Comparison of ENCODE assay signal across 1 cellular context in the genomic region with DNA sequence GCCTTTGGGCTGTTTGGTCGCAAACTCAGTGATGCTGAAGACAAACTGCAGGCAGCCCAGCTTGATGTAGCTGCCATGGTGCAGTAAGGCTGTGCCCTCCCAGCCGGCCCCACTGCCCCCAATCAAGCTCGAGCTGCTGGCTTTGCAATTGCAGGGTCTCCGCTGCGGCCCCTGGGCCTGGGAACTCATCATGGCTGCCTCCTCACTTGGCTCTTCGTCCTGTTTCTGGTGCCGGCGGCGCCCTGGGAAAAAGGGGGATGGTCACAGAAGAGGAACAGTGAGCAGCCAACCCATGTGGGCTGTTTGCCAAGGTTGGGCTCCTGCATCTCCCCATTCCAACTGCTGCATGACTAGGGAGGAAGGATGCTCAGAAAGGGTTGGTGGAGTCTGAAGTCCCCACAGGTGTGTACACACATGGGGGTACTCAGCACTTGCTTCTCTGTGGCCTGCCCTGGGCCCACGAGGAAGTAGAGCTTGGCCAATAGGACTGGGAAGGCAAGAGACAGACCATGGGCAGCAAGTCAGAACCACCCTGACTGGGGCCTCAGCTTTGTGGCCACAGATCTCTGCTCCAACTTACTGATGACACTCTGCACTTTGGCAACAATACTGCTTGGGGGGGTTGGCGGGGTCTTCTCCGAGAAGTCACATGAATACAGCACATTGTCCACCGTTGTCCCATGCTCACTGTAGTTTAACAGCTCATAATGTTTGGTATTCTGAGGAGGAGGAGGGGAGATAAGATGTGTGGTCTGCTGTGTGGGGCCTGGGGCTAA.
TF ChIP-seq lines count a peak whose summit lies in the region.

No MANE protein-coding gene starts in this region.

TF ChIP-seq in WTC11, 78 proteins besides CTCF, POLR2A, EP300 and RAD21 (continued from another document):
- TF ChIP-seq, protein P1, sequence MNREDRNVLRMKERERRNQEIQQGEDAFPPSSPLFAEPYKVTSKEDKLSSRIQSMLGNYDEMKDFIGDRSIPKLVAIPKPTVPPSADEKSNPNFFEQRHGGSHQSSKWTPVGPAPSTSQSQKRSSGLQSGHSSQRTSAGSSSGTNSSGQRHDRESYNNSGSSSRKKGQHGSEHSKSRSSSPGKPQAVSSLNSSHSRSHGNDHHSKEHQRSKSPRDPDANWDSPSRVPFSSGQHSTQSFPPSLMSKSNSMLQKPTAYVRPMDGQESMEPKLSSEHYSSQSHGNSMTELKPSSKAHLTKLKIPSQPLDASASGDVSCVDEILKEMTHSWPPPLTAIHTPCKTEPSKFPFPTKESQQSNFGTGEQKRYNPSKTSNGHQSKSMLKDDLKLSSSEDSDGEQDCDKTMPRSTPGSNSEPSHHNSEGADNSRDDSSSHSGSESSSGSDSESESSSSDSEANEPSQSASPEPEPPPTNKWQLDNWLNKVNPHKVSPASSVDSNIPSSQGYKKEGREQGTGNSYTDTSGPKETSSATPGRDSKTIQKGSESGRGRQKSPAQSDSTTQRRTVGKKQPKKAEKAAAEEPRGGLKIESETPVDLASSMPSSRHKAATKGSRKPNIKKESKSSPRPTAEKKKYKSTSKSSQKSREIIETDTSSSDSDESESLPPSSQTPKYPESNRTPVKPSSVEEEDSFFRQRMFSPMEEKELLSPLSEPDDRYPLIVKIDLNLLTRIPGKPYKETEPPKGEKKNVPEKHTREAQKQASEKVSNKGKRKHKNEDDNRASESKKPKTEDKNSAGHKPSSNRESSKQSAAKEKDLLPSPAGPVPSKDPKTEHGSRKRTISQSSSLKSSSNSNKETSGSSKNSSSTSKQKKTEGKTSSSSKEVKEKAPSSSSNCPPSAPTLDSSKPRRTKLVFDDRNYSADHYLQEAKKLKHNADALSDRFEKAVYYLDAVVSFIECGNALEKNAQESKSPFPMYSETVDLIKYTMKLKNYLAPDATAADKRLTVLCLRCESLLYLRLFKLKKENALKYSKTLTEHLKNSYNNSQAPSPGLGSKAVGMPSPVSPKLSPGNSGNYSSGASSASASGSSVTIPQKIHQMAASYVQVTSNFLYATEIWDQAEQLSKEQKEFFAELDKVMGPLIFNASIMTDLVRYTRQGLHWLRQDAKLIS (CRISPR knock-in tag; IDR thresholded peaks at IDR 0.05; ENCODE audit: borderline replicate concordance) = no peak
- no peak for TF ChIP-seq FOXJ3 (CRISPR knock-in tag; IDR thresholded peaks at IDR 0.05; ENCODE audit: borderline replicate concordance)
- TF ChIP-seq, protein P2, sequence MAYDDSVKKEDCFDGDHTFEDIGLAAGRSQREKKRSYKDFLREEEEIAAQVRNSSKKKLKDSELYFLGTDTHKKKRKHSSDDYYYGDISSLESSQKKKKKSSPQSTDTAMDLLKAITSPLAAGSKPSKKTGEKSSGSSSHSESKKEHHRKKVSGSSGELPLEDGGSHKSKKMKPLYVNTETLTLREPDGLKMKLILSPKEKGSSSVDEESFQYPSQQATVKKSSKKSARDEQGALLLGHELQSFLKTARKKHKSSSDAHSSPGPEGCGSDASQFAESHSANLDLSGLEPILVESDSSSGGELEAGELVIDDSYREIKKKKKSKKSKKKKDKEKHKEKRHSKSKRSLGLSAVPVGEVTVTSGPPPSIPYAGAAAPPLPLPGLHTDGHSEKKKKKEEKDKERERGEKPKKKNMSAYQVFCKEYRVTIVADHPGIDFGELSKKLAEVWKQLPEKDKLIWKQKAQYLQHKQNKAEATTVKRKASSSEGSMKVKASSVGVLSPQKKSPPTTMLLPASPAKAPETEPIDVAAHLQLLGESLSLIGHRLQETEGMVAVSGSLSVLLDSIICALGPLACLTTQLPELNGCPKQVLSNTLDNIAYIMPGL (CRISPR knock-in tag; IDR thresholded peaks at IDR 0.05) = no peak
